ENCODE assay signal across 8 cellular contexts in genomic region chr2:231707625-231708049, GRCh38. TPM values are rescaled to one million over a fixed set of nuclear protein-coding genes. Genes with fewer than 3 reads are reported as not detected.
A peak's percentile ranks its signal among the peaks of the same experiment; 100 is the strongest.
DNase-seq lines count a peak whose midpoint lies in the region; ATAC-seq and TF ChIP-seq lines count a peak whose summit lies in the region.

No MANE protein-coding gene starts in this region.

- H3K36me3 ChIP-seq in SJCRH30 (peaks cover 34% of the 10 kb centered on the region), lung (ENCODE audit: control insufficient read depth in 2 of 2, insufficient read depth in 2 of 2, low read length in 2 of 2) (peaks cover 0 to 11% of the 10 kb centered on the region in 2 donors), suprapubic skin (peaks cover 12% of the 10 kb centered on the region)

- no peaks in the 10 kb centered on the region for H3K9me3 ChIP-seq in SJCRH30 (replicated peaks)
- no peaks in the 10 kb centered on the region for H3K9me3 ChIP-seq in lung (ENCODE audit: control insufficient read depth in 2 of 2, insufficient read depth in 1 of 2, low read length in 1 of 2)
- no peaks in the 10 kb centered on the region for H3K9me3 ChIP-seq in suprapubic skin

- H3K4me1 ChIP-seq in SJCRH30 (no peaks in the 10 kb centered on the region; the same call in 1 of the 2 replicates), lung (ENCODE audit: control insufficient read depth in 2 of 2, insufficient read depth in 2 of 2, low read length in 2 of 2) (peaks cover 0 to 13% of the 10 kb centered on the region in 2 donors), suprapubic skin (peaks cover 39% of the 10 kb centered on the region)

- TF ChIP-seq CTCF in cardiac fibroblast (IDR thresholded peaks at IDR 0.05; ENCODE audit: low read depth, low read length), result no peak
- TF ChIP-seq CTCF in lung (IDR thresholded peaks at IDR 0.05; ENCODE audit: control extremely low read depth, extremely low read depth), result no peak
- TF ChIP-seq CTCF in suprapubic skin (IDR thresholded peaks at IDR 0.05), result no peak

- intact Hi-C loops in Right ventricle myocardium inferior (cut with DNase I) (loop anchor here (1.0 to 10.0 kb wide), 2 partner anchors 45 to 243 kb away; partner anchors contain the start of gene NCL), cardiac septum (cut with DNase I) (loop anchor here (1.0 to 5.0 kb wide), 4 partner anchors 41 to 75 kb away; partner anchors contain the start of gene PDE6D)

- peak; percentile 87 for DNase-seq in Right ventricle myocardium inferior (ENCODE audit: missing footprints)
- no peak for DNase-seq in cardiac septum (ENCODE audit: low spot score)
- DNase-seq in SJCRH30, result peak in 1 of 2 experiments; percentile 60
- DNase-seq in cardiac fibroblast (ENCODE audit: low read depth in 2 of 2), result peak in 1 of 2 donors; percentile 62
- no peak for DNase-seq in lung (ENCODE audit: low spot score)
- DNase-seq in suprapubic skin (ENCODE audit: low spot score in 2 of 2), result peak; percentile 89 to 93
- no peak for DNase-seq in cerebellar nuclear complex (lab: John Stamatoyannopoulos, UW)
- no peak for DNase-seq in NCI-H2081 treated with DMSO at 0.1 percent for 48 hours (lab: John Stamatoyannopoulos, UW)

- H3K27me3 ChIP-seq in SJCRH30 (no peaks in the 10 kb centered on the region), lung (ENCODE audit: control insufficient read depth, insufficient read depth) (no peaks in the 10 kb centered on the region), suprapubic skin (no peaks in the 10 kb centered on the region)

- H3K4me3 ChIP-seq in SJCRH30 (peak overlapping the region; percentile 96), cardiac fibroblast (replicated peaks in 1 of 2; ENCODE audit: low read depth in 2 of 2, low read length in 2 of 2) (peak overlapping the region; percentile 37 to 52), lung (peak overlapping the region; percentile 63), suprapubic skin (peak overlapping the region; percentile 98)

- ATAC-seq in Right ventricle myocardium inferior (no peak), lung (ENCODE audit: insufficient read depth, low FRiP score) (no peak)

- H3K27ac ChIP-seq in SJCRH30 (peak overlapping the region; percentile 99), lung (ENCODE audit: low read depth in 1 of 2, low read length in 1 of 2) (peak overlapping the region; percentile 100), suprapubic skin (peak overlapping the region; percentile 98)

- no peak for TF ChIP-seq EP300 in suprapubic skin (IDR thresholded peaks at IDR 0.05)

- WGBS in lung, 2 donors, result 1 to 3% methylated on average over 40 to 44 of the region's 44 CpGs
- 0% methylated on average over 3 of the region's 44 CpGs for WGBS in suprapubic skin

- peak; percentile 31 to 80 for TF ChIP-seq POLR2A in suprapubic skin (IDR thresholded peaks at IDR 0.05)

RNA-seq across cellular contexts. Expression of gene PTMA, which starts 0.7 kb away (rescaled TPM):
- total RNA-seq in Right ventricle myocardium inferior (264 TPM), cardiac septum (256 TPM), lung (100 to 1,000 TPM; 755 to 925 TPM), suprapubic skin (1,000 to 10,000 TPM in 3 of 4 donors, 100 to 1,000 TPM in 1; 781 to 1,090 (median 1,063) TPM)
- total RNA-seq in SJCRH30 (2014; rRNA removed; shearing (Covaris generic)), result 1,694 and 1,855 TPM in 2 replicates
- polyA plus RNA-seq in lung, result 1,000 to 10,000 TPM; 1,633 to 1,655 TPM

Comparison
In these comparisons a context has a peak if more than half of its experiments do, and no peak if none do; other contexts are left out.
1. DNase-seq: peak in Right ventricle myocardium inferior (single experiment) and suprapubic skin (2 of 2); none in cardiac septum (single experiment), lung (single experiment), cerebellar nuclear complex (0 of 2) and NCI-H2081 treated with DMSO at 0.1 percent for 48 hours (single experiment).
2. H3K4me3 ChIP-seq: peak in every context shown above with its lines; median percentile 98 in suprapubic skin; 96 in SJCRH30; 63 in lung; 44 in cardiac fibroblast.
3. Peak in every context shown above with its lines, with median percentiles within 50 percentile points of each other: H3K27ac ChIP-seq.